In genomic region chr17:50950002-50950877, GRCh38 we compare ENCODE assay signal across 8 cellular contexts.
DNase-seq lines count a peak whose midpoint lies in the region; ATAC-seq and TF ChIP-seq lines count a peak whose summit lies in the region.

No MANE protein-coding gene starts in this region.

- no peak overlapping the region for H4K8ac ChIP-seq in H9 (replicated peaks; ENCODE audit: insufficient read length, low read depth, low read length)

- no peak overlapping the region for H3K56ac ChIP-seq in H9 (ENCODE audit: insufficient read length, low read depth, low read length)

- H3K18ac ChIP-seq in H9 (ENCODE audit: insufficient read length, low read depth, low read length), result no peak overlapping the region

- H3K27me3 Mint-ChIP-seq in CD4-positive, CD25-positive, alpha-beta regulatory T cell, result no peaks in the 10 kb centered on the region
- peaks cover 4% of the 10 kb centered on the region; the same call in 1 of the 2 replicates for H3K27me3 Mint-ChIP-seq in H9 (ENCODE audit: low read depth)

- H2AFZ ChIP-seq in H9 (ENCODE audit: low read length), result no peak overlapping the region

- no peak overlapping the region for H2BK12ac ChIP-seq in H9 (ENCODE audit: insufficient read length, low read depth, low read length)

- H3K14ac ChIP-seq in H9 (ENCODE audit: insufficient read depth, low read length), result no peak overlapping the region

- H2BK5ac ChIP-seq in H9 (ENCODE audit: insufficient read length, low read length), result no peak overlapping the region

- H3K23ac ChIP-seq in H9 (ENCODE audit: insufficient read length, low read depth, low read length), result no peak overlapping the region

- peaks cover 0 to 49% (median 16%) of the 10 kb centered on the region in 4 donors for H3K4me1 Mint-ChIP-seq in CD4-positive, CD25-positive, alpha-beta regulatory T cell
- H3K4me1 Mint-ChIP-seq in H9, result peaks cover 49 to 56% of the 10 kb centered on the region in 2 experiments

- no peaks in the 10 kb centered on the region for H4K20me1 ChIP-seq in H9 (ENCODE audit: control insufficient read depth, insufficient read depth, insufficient read length)

- H3K27ac Mint-ChIP-seq in CD4-positive, CD25-positive, alpha-beta regulatory T cell, result peak overlapping the region; percentile 9 to 80 (median 76)
- H3K27ac Mint-ChIP-seq in H9, result peak overlapping the region in 2 of 3 experiments; percentile 40 to 86; a peak in 3 of 7 replicates

- H3K27ac ChIP-seq in CD4-positive, CD25-positive, alpha-beta regulatory T cell (ENCODE audit: insufficient read depth, low read length, poor library complexity, severe bottlenecking), result no peak overlapping the region
- no peak overlapping the region for H3K27ac ChIP-seq in H9 (ENCODE audit: insufficient read length, low read depth, low read length)
- peak overlapping the region; percentile 86 to 95 for H3K27ac ChIP-seq in liver (ENCODE audit: low read depth in 1 of 2, low read length in 2 of 2)

- H3K9ac ChIP-seq in H9 (ENCODE audit: extremely low read depth, insufficient read length, low read length), result no peak overlapping the region
- H3K9ac ChIP-seq in liver (ENCODE audit: low read depth in 1 of 2, low read length in 2 of 2), result peak overlapping the region; percentile 48 to 77

- H2BK120ac ChIP-seq in H9 (ENCODE audit: low read depth, low read length, poor library complexity, severe bottlenecking), result no peak overlapping the region

- H3K4me2 ChIP-seq in H9 (ENCODE audit: insufficient read depth, insufficient read length, low read length), result peak overlapping the region; percentile 1

- DNase-seq in CD4-positive, CD25-positive, alpha-beta regulatory T cell, result peak; percentile 30 to 67 (median 52)
- DNase-seq in H9 (peak; percentile 92), NCI-H345 (lab: John Stamatoyannopoulos, UW) (peak; percentile 42), dermis blood vessel endothelial cell (peak; percentile 80), NCI-H2029 treated with DMSO at 0.1 percent for 48 hours (lab: John Stamatoyannopoulos, UW) (no peak)
- peak; percentile 41 to 48 for DNase-seq in activated CD4-positive, alpha-beta T cell treated with anti-CD3 and anti-CD28 coated beads for 4 hours
- peak; percentile 56 to 59 for DNase-seq in stimulated activated CD4-positive, alpha-beta T cell treated with anti-CD3 and anti-CD28 coated beads, Interleukin-2, amount 100 ng/mL, for 24 hours

- H3K9me3 ChIP-seq in CD4-positive, CD25-positive, alpha-beta regulatory T cell (ENCODE audit: control insufficient read depth in 2 of 2, low read length in 2 of 2), result no peaks in the 10 kb centered on the region
- H3K9me3 ChIP-seq in H9 (ENCODE audit: control insufficient read depth, low read depth, low read length) (no peaks in the 10 kb centered on the region), liver (ENCODE audit: control insufficient read depth in 4 of 4, low read length in 3 of 4) (no peaks in the 10 kb centered on the region)

- H3K4ac ChIP-seq in H9 (ENCODE audit: low read depth, low read length), result no peak overlapping the region

- peaks cover 22% of the 10 kb centered on the region for H3K4me1 ChIP-seq in CD4-positive, CD25-positive, alpha-beta regulatory T cell (ENCODE audit: control insufficient read depth, insufficient read depth, low read length, poor library complexity, severe bottlenecking)
- H3K4me1 ChIP-seq in H9 (ENCODE audit: insufficient read depth, low read length), result peaks cover 3% of the 10 kb centered on the region; the same call in 1 of the 2 replicates
- peaks cover 15 to 56% (median 45%) of the 10 kb centered on the region in 4 donors for H3K4me1 ChIP-seq in liver (ENCODE audit: control insufficient read depth in 4 of 4, insufficient read depth in 4 of 4, low read length in 3 of 4)

- no peak overlapping the region for H2BK15ac ChIP-seq in H9 (ENCODE audit: low read depth, low read length)

- H3K27me3 ChIP-seq in CD4-positive, CD25-positive, alpha-beta regulatory T cell (ENCODE audit: control insufficient read depth, insufficient read depth, low read length), result no peaks in the 10 kb centered on the region
- no peaks in the 10 kb centered on the region for H3K27me3 ChIP-seq in H9 (ENCODE audit: insufficient read depth, low read length)
- H3K27me3 ChIP-seq in liver (ENCODE audit: control insufficient read depth in 4 of 4, insufficient read depth in 4 of 4, low read length in 3 of 4), result no peaks in the 10 kb centered on the region

- H2AK5ac ChIP-seq in H9 (ENCODE audit: insufficient read length, low read length), result no peak overlapping the region

- H3K9me3 Mint-ChIP-seq in CD4-positive, CD25-positive, alpha-beta regulatory T cell, result no peaks in the 10 kb centered on the region
- no peaks in the 10 kb centered on the region for H3K9me3 Mint-ChIP-seq in H9

- H3K4me3 ChIP-seq in CD4-positive, CD25-positive, alpha-beta regulatory T cell (ENCODE audit: low read depth, low read length), result no peak overlapping the region
- H3K4me3 ChIP-seq in liver (ENCODE audit: low read depth in 1 of 3, low read length in 3 of 3), result no peak overlapping the region

- no CpG with 5 or more reads among the region's 25 CpGs for WGBS in H9 (ENCODE audit: extremely low coverage, insufficient read length, low lambda C conversion rate)
- 9% methylated on average over 25 of the region's 25 CpGs for WGBS in liver

- H4K91ac ChIP-seq in H9 (ENCODE audit: insufficient read length, low read depth, low read length), result no peak overlapping the region

- TF ChIP-seq CTCF in H9 (conservative IDR thresholded peaks at IDR 0.05) (peak; percentile 89), liver (IDR thresholded peaks at IDR 0.05; ENCODE audit: low read depth, low read length, missing input control) (peak; percentile 72)

- H3T11ph ChIP-seq in H9 (ENCODE audit: low read length), result no peak overlapping the region

- peak; percentile 89 to 91 for TF ChIP-seq RAD21 in liver (IDR thresholded peaks at IDR 0.05)

- peak; percentile 68 to 83 for ATAC-seq in CD4-positive, CD25-positive, alpha-beta regulatory T cell (ENCODE audit: low read depth in 2 of 2)

- H2BK20ac ChIP-seq in H9 (ENCODE audit: low read depth, low read length, poor library complexity, severe bottlenecking), result no peak overlapping the region

- H3K36me3 ChIP-seq in CD4-positive, CD25-positive, alpha-beta regulatory T cell (ENCODE audit: control insufficient read depth, insufficient read depth, low read length), result no peaks in the 10 kb centered on the region
- no peaks in the 10 kb centered on the region for H3K36me3 ChIP-seq in liver (ENCODE audit: control insufficient read depth in 4 of 4, insufficient read depth in 3 of 4, low read depth in 1 of 4, low read length in 3 of 4)

- no peaks in the 10 kb centered on the region for H3K36me3 Mint-ChIP-seq in CD4-positive, CD25-positive, alpha-beta regulatory T cell
- no peaks in the 10 kb centered on the region for H3K36me3 Mint-ChIP-seq in H9 (ENCODE audit: insufficient read depth in 1 of 3, low read depth in 3 of 3)

- no peaks in the 10 kb centered on the region for H3K79me2 ChIP-seq in H9 (ENCODE audit: insufficient read depth, low read length)

- no peaks in the 10 kb centered on the region for H3K79me1 ChIP-seq in H9 (ENCODE audit: insufficient read depth, low read depth, low read length, poor library complexity, severe bottlenecking)

- no peak overlapping the region for H4K5ac ChIP-seq in H9 (ENCODE audit: insufficient read length, low read depth, low read length)

- H3K4me3 Mint-ChIP-seq in CD4-positive, CD25-positive, alpha-beta regulatory T cell, result peak overlapping the region in 1 of 4 donors; percentile 80
- H3K4me3 Mint-ChIP-seq in H9, result peak overlapping the region in 1 of 2 experiments; percentile 6; a peak in 1 of 5 replicates

- H3K23me2 ChIP-seq in H9 (ENCODE audit: insufficient read length, low read depth, low read length, poor library complexity, severe bottlenecking), result no peaks in the 10 kb centered on the region

TF ChIP-seq in liver, 16 proteins besides CTCF, POLR2A, EP300 and RAD21 (continues in another document):
- TF ChIP-seq RXRA (IDR thresholded peaks at IDR 0.05) (peak; percentile 98), SP1 (IDR thresholded peaks at IDR 0.05) (peak; percentile 97), ATF3 (IDR thresholded peaks at IDR 0.05) (peak; percentile 41), NR2F2 (IDR thresholded peaks at IDR 0.05) (peak; percentile 98), HNF4G (IDR thresholded peaks at IDR 0.05) (peak; percentile 15), REST (IDR thresholded peaks at IDR 0.05) (peak; percentile 88), JUND (IDR thresholded peaks at IDR 0.05) (peak in 1 of 2 donors; percentile 66), MAX (IDR thresholded peaks at IDR 0.05) (peak; percentile 74), FOXA1 (IDR thresholded peaks at IDR 0.05) (peak; percentile 25)

Comparison
In these comparisons a context has a peak if more than half of its experiments do, and no peak if none do; other contexts are left out.
1. H3K27ac ChIP-seq: peak in liver (2 of 2); none in CD4-positive, CD25-positive, alpha-beta regulatory T cell (single experiment) and H9 (single experiment).